Comparison of ENCODE assay signal across 19 cellular contexts in the genomic region with DNA sequence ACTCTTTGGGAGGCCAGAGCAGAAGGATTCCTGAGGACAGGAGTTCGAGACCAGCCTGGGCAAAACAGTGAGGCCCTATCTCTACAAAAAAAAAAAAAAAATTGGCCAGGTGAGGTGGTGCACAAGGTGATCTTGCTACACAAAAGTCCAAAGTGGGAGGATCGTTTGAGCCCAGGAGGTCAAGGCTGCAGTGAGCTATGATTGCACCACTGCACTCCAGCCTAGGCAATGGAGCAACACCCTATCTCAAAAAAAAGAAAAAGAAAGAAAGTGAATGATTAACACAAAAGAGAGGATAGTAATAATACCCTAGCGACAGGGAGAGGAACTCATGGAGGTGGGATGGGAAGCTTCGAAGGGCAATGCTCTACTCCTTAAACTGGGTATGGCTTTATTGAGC. TPM values are rescaled to one million over a fixed set of nuclear protein-coding genes. Genes with fewer than 3 reads are reported as not detected.
DNase-seq lines count a peak whose midpoint lies in the region; ATAC-seq and TF ChIP-seq lines count a peak whose summit lies in the region.
"Had no signal": no experiment of that assay in that cellular context is flagged by ENCODE, and none has a peak within 500 bp of the region (broad histone marks: within the 10 kb centered on the region; RNA-seq: fewer than 3 reads in every experiment).

No MANE protein-coding gene starts in this region.

- DNase-seq in activated naive CD8-positive, alpha-beta T cell treated with anti-CD3 and anti-CD28 coated beads, Interleukin-2, amount 50 U/mL, for 24 hours, result no peak
- DNase-seq in activated naive CD8-positive, alpha-beta T cell treated with anti-CD3 and anti-CD28 coated beads for 36 hours, result no peak
- DNase-seq in T-helper 1 cell, result no peak
- DNase-seq: AML-193; Caco-2; Calu3; CD4-positive, alpha-beta T cell; CD8-positive, alpha-beta T cell; DMS79 treated with DMSO at 0.1 percent for 48 hours; GF-D8 had no signal

- peaks cover 4 to 27% (median 16%) of the 10 kb centered on the region in 4 donors for H3K4me1 ChIP-seq in liver (ENCODE audit: control insufficient read depth in 4 of 4, insufficient read depth in 4 of 4, low read length in 3 of 4)
- H3K4me1 ChIP-seq: A549; BLaER1 treated with 17β-estradiol and CSF1 and Interleukin-3, amounts not matched to agents 10 nM and 100 nM; Caco-2 had no signal

- H3K27ac Mint-ChIP-seq in activated naive CD8-positive, alpha-beta T cell treated with anti-CD3 and anti-CD28 coated beads, Interleukin-2, amount 50 U/mL, for 24 hours, result peak overlapping the region; percentile 60
- no peak overlapping the region for H3K27ac Mint-ChIP-seq in activated naive CD8-positive, alpha-beta T cell treated with anti-CD3 and anti-CD28 coated beads for 36 hours
- H3K27ac Mint-ChIP-seq: B cell; CD4-positive, alpha-beta T cell; CD8-positive, alpha-beta T cell had no signal

- peaks cover 2% of the 10 kb centered on the region for H3K27me3 Mint-ChIP-seq in activated naive CD8-positive, alpha-beta T cell treated with anti-CD3 and anti-CD28 coated beads, Interleukin-2, amount 50 U/mL, for 24 hours
- H3K27me3 Mint-ChIP-seq in activated naive CD8-positive, alpha-beta T cell treated with anti-CD3 and anti-CD28 coated beads for 36 hours, result no peaks in the 10 kb centered on the region
- H3K27me3 Mint-ChIP-seq: CD4-positive, alpha-beta T cell had no signal

- 42% methylated on average over 4 of the region's 4 CpGs for WGBS in liver

- no peak overlapping the region for H3K4me3 ChIP-seq in liver (ENCODE audit: low read depth in 1 of 3, low read length in 3 of 3)
- H3K4me3 ChIP-seq: A549; BLaER1 treated with 17β-estradiol and CSF1 and Interleukin-3, amounts not matched to agents 10 nM and 100 nM had no signal

- peaks cover 2% of the 10 kb centered on the region for H3K4me1 Mint-ChIP-seq in activated naive CD8-positive, alpha-beta T cell treated with anti-CD3 and anti-CD28 coated beads, Interleukin-2, amount 50 U/mL, for 24 hours
- H3K4me1 Mint-ChIP-seq in activated naive CD8-positive, alpha-beta T cell treated with anti-CD3 and anti-CD28 coated beads for 36 hours, result no peaks in the 10 kb centered on the region
- H3K4me1 Mint-ChIP-seq: B cell had no signal

- H3K4me3 Mint-ChIP-seq in activated naive CD8-positive, alpha-beta T cell treated with anti-CD3 and anti-CD28 coated beads, Interleukin-2, amount 50 U/mL, for 24 hours, result no peak overlapping the region
- no peak overlapping the region for H3K4me3 Mint-ChIP-seq in activated naive CD8-positive, alpha-beta T cell treated with anti-CD3 and anti-CD28 coated beads for 36 hours
- H3K4me3 Mint-ChIP-seq: B cell; CD4-positive, alpha-beta T cell; CD8-positive, alpha-beta T cell had no signal

- peaks cover 0 to 1% (median 0%) of the 10 kb centered on the region in 4 donors for H3K9me3 ChIP-seq in liver (ENCODE audit: control insufficient read depth in 4 of 4, low read length in 3 of 4)
- H3K9me3 ChIP-seq: A549 had no signal

- no peak for ATAC-seq in activated naive CD8-positive, alpha-beta T cell treated with anti-CD3 and anti-CD28 coated beads, Interleukin-2, amount 50 U/mL, for 24 hours
- no peak for ATAC-seq in GM19397 (IDR thresholded peaks at IDR 0.05; ENCODE audit: unreplicated experiment)
- ATAC-seq: A549; CD8-positive, alpha-beta T cell had no signal

- peak overlapping the region; percentile 44 to 80 for H3K27ac ChIP-seq in liver (ENCODE audit: low read depth in 1 of 2, low read length in 2 of 2)
- H3K27ac ChIP-seq: 22Rv1; A549; BLaER1 treated with 17β-estradiol and CSF1 and Interleukin-3, amounts not matched to agents 10 nM and 100 nM; C4-2B had no signal

- H3K9ac ChIP-seq in liver (ENCODE audit: low read depth in 1 of 2, low read length in 2 of 2), result peak overlapping the region in 1 of 2 donors; percentile 40
- H3K9ac ChIP-seq: BLaER1 treated with 17β-estradiol and CSF1 and Interleukin-3, amounts not matched to agents 10 nM and 100 nM had no signal

- peaks cover 2% of the 10 kb centered on the region for H3K36me3 Mint-ChIP-seq in activated naive CD8-positive, alpha-beta T cell treated with anti-CD3 and anti-CD28 coated beads, Interleukin-2, amount 50 U/mL, for 24 hours (ENCODE audit: low read depth)
- peaks cover 1% of the 10 kb centered on the region for H3K36me3 Mint-ChIP-seq in activated naive CD8-positive, alpha-beta T cell treated with anti-CD3 and anti-CD28 coated beads for 36 hours

- H3K9me3 Mint-ChIP-seq in activated naive CD8-positive, alpha-beta T cell treated with anti-CD3 and anti-CD28 coated beads, Interleukin-2, amount 50 U/mL, for 24 hours, result peaks cover 19% of the 10 kb centered on the region
- peaks cover 18% of the 10 kb centered on the region for H3K9me3 Mint-ChIP-seq in activated naive CD8-positive, alpha-beta T cell treated with anti-CD3 and anti-CD28 coated beads for 36 hours

- no peaks in the 10 kb centered on the region for H3K27me3 ChIP-seq in liver (ENCODE audit: control insufficient read depth in 4 of 4, insufficient read depth in 4 of 4, low read length in 3 of 4)
- H3K27me3 ChIP-seq: BLaER1 treated with 17β-estradiol and CSF1 and Interleukin-3, amounts not matched to agents 10 nM and 100 nM had no signal

- TF ChIP-seq RAD21 in liver (IDR thresholded peaks at IDR 0.05), result peak; percentile 50 to 61

- no peaks in the 10 kb centered on the region for H3K36me3 ChIP-seq in liver (ENCODE audit: control insufficient read depth in 4 of 4, insufficient read depth in 3 of 4, low read depth in 1 of 4, low read length in 3 of 4)

- TF ChIP-seq CTCF in liver (IDR thresholded peaks at IDR 0.05; ENCODE audit: low read depth, low read length, missing input control), result peak; percentile 55

TF ChIP-seq in liver, 16 proteins besides CTCF, POLR2A, EP300 and RAD21 (continues in another document):
- TF ChIP-seq TAF1 (conservative IDR thresholded peaks at IDR 0.05), result peak; percentile 23
- TF ChIP-seq, protein P1, sequence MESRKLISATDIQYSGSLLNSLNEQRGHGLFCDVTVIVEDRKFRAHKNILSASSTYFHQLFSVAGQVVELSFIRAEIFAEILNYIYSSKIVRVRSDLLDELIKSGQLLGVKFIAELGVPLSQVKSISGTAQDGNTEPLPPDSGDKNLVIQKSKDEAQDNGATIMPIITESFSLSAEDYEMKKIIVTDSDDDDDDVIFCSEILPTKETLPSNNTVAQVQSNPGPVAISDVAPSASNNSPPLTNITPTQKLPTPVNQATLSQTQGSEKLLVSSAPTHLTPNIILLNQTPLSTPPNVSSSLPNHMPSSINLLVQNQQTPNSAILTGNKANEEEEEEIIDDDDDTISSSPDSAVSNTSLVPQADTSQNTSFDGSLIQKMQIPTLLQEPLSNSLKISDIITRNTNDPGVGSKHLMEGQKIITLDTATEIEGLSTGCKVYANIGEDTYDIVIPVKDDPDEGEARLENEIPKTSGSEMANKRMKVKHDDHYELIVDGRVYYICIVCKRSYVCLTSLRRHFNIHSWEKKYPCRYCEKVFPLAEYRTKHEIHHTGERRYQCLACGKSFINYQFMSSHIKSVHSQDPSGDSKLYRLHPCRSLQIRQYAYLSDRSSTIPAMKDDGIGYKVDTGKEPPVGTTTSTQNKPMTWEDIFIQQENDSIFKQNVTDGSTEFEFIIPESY (IDR thresholded peaks at IDR 0.05), result peak; percentile 76
- TF ChIP-seq HNF4G (IDR thresholded peaks at IDR 0.05), result peak; percentile 91
- no peak for TF ChIP-seq YY1 (IDR thresholded peaks at IDR 0.05)
- peak; percentile 72 for TF ChIP-seq FOXA1 (IDR thresholded peaks at IDR 0.05)
- peak; percentile 94 for TF ChIP-seq NR2F2 (IDR thresholded peaks at IDR 0.05)
- TF ChIP-seq, protein P2, sequence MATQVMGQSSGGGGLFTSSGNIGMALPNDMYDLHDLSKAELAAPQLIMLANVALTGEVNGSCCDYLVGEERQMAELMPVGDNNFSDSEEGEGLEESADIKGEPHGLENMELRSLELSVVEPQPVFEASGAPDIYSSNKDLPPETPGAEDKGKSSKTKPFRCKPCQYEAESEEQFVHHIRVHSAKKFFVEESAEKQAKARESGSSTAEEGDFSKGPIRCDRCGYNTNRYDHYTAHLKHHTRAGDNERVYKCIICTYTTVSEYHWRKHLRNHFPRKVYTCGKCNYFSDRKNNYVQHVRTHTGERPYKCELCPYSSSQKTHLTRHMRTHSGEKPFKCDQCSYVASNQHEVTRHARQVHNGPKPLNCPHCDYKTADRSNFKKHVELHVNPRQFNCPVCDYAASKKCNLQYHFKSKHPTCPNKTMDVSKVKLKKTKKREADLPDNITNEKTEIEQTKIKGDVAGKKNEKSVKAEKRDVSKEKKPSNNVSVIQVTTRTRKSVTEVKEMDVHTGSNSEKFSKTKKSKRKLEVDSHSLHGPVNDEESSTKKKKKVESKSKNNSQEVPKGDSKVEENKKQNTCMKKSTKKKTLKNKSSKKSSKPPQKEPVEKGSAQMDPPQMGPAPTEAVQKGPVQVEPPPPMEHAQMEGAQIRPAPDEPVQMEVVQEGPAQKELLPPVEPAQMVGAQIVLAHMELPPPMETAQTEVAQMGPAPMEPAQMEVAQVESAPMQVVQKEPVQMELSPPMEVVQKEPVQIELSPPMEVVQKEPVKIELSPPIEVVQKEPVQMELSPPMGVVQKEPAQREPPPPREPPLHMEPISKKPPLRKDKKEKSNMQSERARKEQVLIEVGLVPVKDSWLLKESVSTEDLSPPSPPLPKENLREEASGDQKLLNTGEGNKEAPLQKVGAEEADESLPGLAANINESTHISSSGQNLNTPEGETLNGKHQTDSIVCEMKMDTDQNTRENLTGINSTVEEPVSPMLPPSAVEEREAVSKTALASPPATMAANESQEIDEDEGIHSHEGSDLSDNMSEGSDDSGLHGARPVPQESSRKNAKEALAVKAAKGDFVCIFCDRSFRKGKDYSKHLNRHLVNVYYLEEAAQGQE (IDR thresholded peaks at IDR 0.05), result peak; percentile 68
- peak in 1 of 2 donors; percentile 35 for TF ChIP-seq GABPA (IDR thresholded peaks at IDR 0.05 in 1 of 2, conservative IDR thresholded peaks at IDR 0.05 in 1 of 2)
- TF ChIP-seq EGR1 (IDR thresholded peaks at IDR 0.05; ENCODE audit: low read depth in 2 of 2), result peak in 1 of 2 donors; percentile 39
- TF ChIP-seq JUND (IDR thresholded peaks at IDR 0.05), result peak; percentile 78 to 87
- peak; percentile 98 for TF ChIP-seq HNF4A (conservative IDR thresholded peaks at IDR 0.05)
- peak; percentile 54 for TF ChIP-seq FOXA2 (IDR thresholded peaks at IDR 0.05)
- peak; percentile 95 to 97 for TF ChIP-seq RXRA (IDR thresholded peaks at IDR 0.05)

RNA-seq across cellular contexts. Expression of a gene that starts 30.4 kb away (rescaled TPM):
- not detected for total RNA-seq in activated naive CD8-positive, alpha-beta T cell treated with anti-CD3 and anti-CD28 coated beads for 36 hours
- total RNA-seq in liver, result 1,000 to 10,000 TPM in 1 of 2 donors, 100 to 1,000 TPM in 1; 382 to 1,041 TPM
- polyA plus RNA-seq in liver, result 1,000 to 10,000 TPM in 1 of 2 donors, 100 to 1,000 TPM in 1; 957 to 1,317 TPM
- total RNA-seq: A172; CD4-positive, alpha-beta T cell; CD8-positive, alpha-beta T cell had no signal
- polyA plus RNA-seq: BJ had no signal

RNA-seq across cellular contexts. Expression of a gene that starts 30.8 kb away (rescaled TPM):
- not detected for total RNA-seq in activated naive CD8-positive, alpha-beta T cell treated with anti-CD3 and anti-CD28 coated beads for 36 hours
- total RNA-seq in liver, result 100 to 1,000 TPM; 346 to 404 TPM
- 100 to 1,000 TPM; 675 to 703 TPM for polyA plus RNA-seq in liver
- total RNA-seq: A172; B cell; CD4-positive, alpha-beta T cell had no signal
- polyA plus RNA-seq: BJ had no signal

RNA-seq across cellular contexts. Expression of a gene that starts 32.5 kb away (rescaled TPM):
- total RNA-seq in activated naive CD8-positive, alpha-beta T cell treated with anti-CD3 and anti-CD28 coated beads for 36 hours, result 10 to 100 TPM; 47.1 to 48.2 TPM
- total RNA-seq in liver, result 10 to 100 TPM; 11.1 to 20.6 TPM
- polyA plus RNA-seq in liver, result 10 to 100 TPM in 1 of 2 donors, 1 to 10 TPM in 1; 9.7 to 13.0 TPM
- total RNA-seq: A172, Caco-2, Calu3 had no signal
- polyA plus RNA-seq: A549, BJ had no signal

RNA-seq across cellular contexts. Expression of a gene that starts 53.4 kb away (rescaled TPM):
- total RNA-seq in activated naive CD8-positive, alpha-beta T cell treated with anti-CD3 and anti-CD28 coated beads for 36 hours, result 1 to 10 TPM; 6.1 to 6.2 TPM
- 1 to 10 TPM; 2.3 to 3.8 TPM for total RNA-seq in liver
- 1 to 10 TPM; 1.5 to 2.8 TPM for polyA plus RNA-seq in liver
- total RNA-seq: A172, Caco-2, Calu3 had no signal
- polyA plus RNA-seq: A549, BJ had no signal

Comparison
In these comparisons a context has a peak if more than half of its experiments do, and no peak if none do; other contexts are left out.
1. RNA of a gene that starts 30.4 kb away (total RNA-seq): 382 to 1,041 TPM in liver; not detected in activated naive CD8-positive, alpha-beta T cell treated with anti-CD3 and anti-CD28 coated beads for 36 hours; every median in the first group is over 100 times any median in the second.
2. RNA of a gene that starts 30.8 kb away (total RNA-seq): 346 to 404 TPM in liver; not detected in activated naive CD8-positive, alpha-beta T cell treated with anti-CD3 and anti-CD28 coated beads for 36 hours; every median in the first group is over 100 times any median in the second.